In genomic region chr22:39313258-39314001, GRCh38 we compare ENCODE assay signal across 14 cellular contexts. TPM values are rescaled to one million over a fixed set of nuclear protein-coding genes. Genes with fewer than 3 reads are reported as not detected.
DNase-seq lines count a peak whose midpoint lies in the region; ATAC-seq and TF ChIP-seq lines count a peak whose summit lies in the region.
"Had no signal": no experiment of that assay in that cellular context is flagged by ENCODE, and none has a peak within 500 bp of the region (broad histone marks: within the 10 kb centered on the region; RNA-seq: fewer than 3 reads in every experiment).

No MANE protein-coding gene starts in this region.

- peak overlapping the region; percentile 80 for H3K27ac Mint-ChIP-seq in chondrocyte (ENCODE audit: unreplicated experiment)
- H3K27ac Mint-ChIP-seq: dendritic cell treated with granulocyte-macrophage colony-stimulating factor and Interleukin-4, amounts not matched to agents 40 ng/mL and 50 ng/mL, for 4 days; T-helper 1 cell treated with Interleukin-12 subunit alpha and Interleukin-12 subunit beta and Interleukin-4 antibody, amounts not matched to agents 30 μg/mL and 1 μg/mL, for 36 hours had no signal

- ATAC-seq in heart left ventricle (no peak), GM18873 (IDR thresholded peaks at IDR 0.05; ENCODE audit: low FRiP score, unreplicated experiment) (no peak)
- no peak for ATAC-seq in activated CD4-positive, CD25-positive, alpha-beta regulatory T cell treated with anti-CD3 and anti-CD28 coated beads, Interleukin-2, amount 50 U/mL, for 24 hours
- ATAC-seq: mucosa of descending colon had no signal

- peak overlapping the region in 11 of 12 donors; percentile 0 to 96 (median 44) for H3K27ac ChIP-seq in heart left ventricle

- DNase-seq in heart left ventricle (peak in 2 of 5 donors; percentile 22 to 51), cardiac septum (ENCODE audit: low spot score) (no peak), RKO (ENCODE audit: low spot score) (peak; percentile 16), chondrocyte (ENCODE audit: low spot score) (no peak), HK-2 (ENCODE audit: unreplicated experiment) (no peak)
- DNase-seq: NCI-H1105 treated with DMSO at 0.1 percent for 48 hours; stimulated activated CD8-positive, alpha-beta memory T cell treated with anti-CD3 and anti-CD28 coated beads, Interleukin-4, amount 100 ng/mL, for 48 hours had no signal

- peaks cover 54% of the 10 kb centered on the region for H3K36me3 Mint-ChIP-seq in chondrocyte (ENCODE audit: low read depth)

- H3K4me1 ChIP-seq in heart left ventricle (peaks cover 24 to 82% (median 64%) of the 10 kb centered on the region in 12 donors), skeletal muscle satellite cell (ENCODE audit: control insufficient read depth, insufficient read depth, low read length) (peaks cover 58% of the 10 kb centered on the region)

- peak overlapping the region; percentile 89 for H3K4me2 ChIP-seq in skeletal muscle satellite cell (ENCODE audit: low read length)

- no peaks in the 10 kb centered on the region for H3K27me3 Mint-ChIP-seq in chondrocyte (ENCODE audit: low read depth)
- H3K27me3 Mint-ChIP-seq: dendritic cell treated with granulocyte-macrophage colony-stimulating factor and Interleukin-4, amounts not matched to agents 40 ng/mL and 50 ng/mL, for 4 days had no signal

- H3K9me3 ChIP-seq in heart left ventricle: no peaks in the 10 kb centered on the region
- no peaks in the 10 kb centered on the region for H3K9me3 ChIP-seq in skeletal muscle satellite cell (replicated peaks; ENCODE audit: low read length)
- H3K9me3 ChIP-seq: mucosa of descending colon had no signal

- H3K4me3 Mint-ChIP-seq in chondrocyte (ENCODE audit: unreplicated experiment): no peak overlapping the region
- H3K4me3 Mint-ChIP-seq: dendritic cell treated with granulocyte-macrophage colony-stimulating factor and Interleukin-4, amounts not matched to agents 40 ng/mL and 50 ng/mL, for 4 days; T-helper 1 cell treated with Interleukin-12 subunit alpha and Interleukin-12 subunit beta and Interleukin-4 antibody, amounts not matched to agents 30 μg/mL and 1 μg/mL, for 36 hours had no signal

- H3K4me3 ChIP-seq in heart left ventricle: no peak overlapping the region
- H3K4me3 ChIP-seq in skeletal muscle satellite cell (ENCODE audit: low read length): no peak overlapping the region
- H3K4me3 ChIP-seq: mucosa of descending colon, skin epidermis had no signal

- peaks cover 2 to 73% (median 70%) of the 10 kb centered on the region in 9 donors for H3K36me3 ChIP-seq in heart left ventricle
- H3K36me3 ChIP-seq in skeletal muscle satellite cell (ENCODE audit: insufficient read depth, low read length): peaks cover 71% of the 10 kb centered on the region

- TF ChIP-seq POLR2A in heart left ventricle (IDR thresholded peaks at IDR 0.05): no peak

- 59 to 71% (median 66%) methylated on average over 12 to 20 of the region's 20 CpGs for WGBS in heart left ventricle, 4 donors

- peaks cover 95% of the 10 kb centered on the region for H3K4me1 Mint-ChIP-seq in chondrocyte (ENCODE audit: low read depth)

- intact Hi-C loops in heart left ventricle (cut with DNase I): loop anchor here in 9 of 10 donors (2.0 to 10.0 kb wide), 8 partner anchors 71 to 549 kb away; partner anchors contain the start of genes PDGFB (in 3 of the 9), ATF4 (in 2 of the 9) and CBX6 (in 2 of the 9)
- intact Hi-C loops in cardiac septum (cut with DNase I): loop anchor here (5.0 to 10.0 kb wide), 2 partner anchors 76 to 299 kb away; partner anchors contain the start of gene APOBEC3C

- peak overlapping the region; percentile 24 for H3K9ac ChIP-seq in skeletal muscle satellite cell (ENCODE audit: low read depth, low read length)

- H3K27me3 ChIP-seq in heart left ventricle (no peaks in the 10 kb centered on the region), skeletal muscle satellite cell (ENCODE audit: control insufficient read depth, insufficient read depth, low read length) (no peaks in the 10 kb centered on the region)

- TF ChIP-seq CTCF in heart left ventricle (IDR thresholded peaks at IDR 0.05): no peak
- TF ChIP-seq CTCF in chondrocyte (IDR thresholded peaks at IDR 0.05): no peak

- H3K9me3 Mint-ChIP-seq in chondrocyte (ENCODE audit: low read depth): no peaks in the 10 kb centered on the region
- H3K9me3 Mint-ChIP-seq: dendritic cell treated with granulocyte-macrophage colony-stimulating factor and Interleukin-4, amounts not matched to agents 40 ng/mL and 50 ng/mL, for 4 days; T-helper 1 cell treated with Interleukin-12 subunit alpha and Interleukin-12 subunit beta and Interleukin-4 antibody, amounts not matched to agents 30 μg/mL and 1 μg/mL, for 36 hours had no signal

RNA-seq across cellular contexts. Expression of gene RPL3, which starts 6.0 kb away (rescaled TPM):
- total RNA-seq in heart left ventricle: 100 to 1,000 TPM; 237 to 911 (median 336) TPM
- 1,000 to 10,000 TPM in 1 of 2 donors, 100 to 1,000 TPM in 1; 329 to 1,765 TPM for polyA plus RNA-seq in heart left ventricle
- total RNA-seq in cardiac septum: 317 TPM
- 1,302 to 1,415 TPM (median 1,326 TPM) in 3 replicates for total RNA-seq in chondrocyte
- 2,395 and 3,503 TPM in 2 replicates for total RNA-seq in skeletal muscle satellite cell (2012; rRNA removed)

RNA-seq across cellular contexts. Expression of gene SYNGR1, which starts 36.4 kb away (rescaled TPM):
- total RNA-seq in heart left ventricle (10 to 100 TPM; 20.0 to 49.9 (median 38.6) TPM), cardiac septum (41.1 TPM), chondrocyte (15.0 to 18.4 TPM (median 16.5 TPM) in 3 replicates)
- polyA plus RNA-seq in heart left ventricle: 10 to 100 TPM; 39.3 to 41.9 TPM
- 1.7 TPM in 1 of 2 replicates, not detected in the other for total RNA-seq in skeletal muscle satellite cell (2012; rRNA removed)
